22 cellular contexts compared by ENCODE assay signal in genomic region chr22:19841641-19842385, GRCh38. TPM values are rescaled to one million over a fixed set of nuclear protein-coding genes. Genes with fewer than 3 reads are reported as not detected.
DNase-seq lines count a peak whose midpoint lies in the region; ATAC-seq, FAIRE-seq and TF ChIP-seq lines count a peak whose summit lies in the region.
"Had no signal": no experiment of that assay in that cellular context is flagged by ENCODE, and none has a peak within 500 bp of the region (broad histone marks: within the 10 kb centered on the region; RNA-seq: fewer than 3 reads in every experiment).

No MANE protein-coding gene starts in this region.

- peaks cover 4% of the 10 kb centered on the region for H3K36me3 ChIP-seq in OCI-LY7 (ENCODE audit: insufficient read depth, low read length)
- H3K36me3 ChIP-seq in HepG2 (replicated peaks in 1 of 2; ENCODE audit: control insufficient read depth in 1 of 2, insufficient read depth in 2 of 2, low read length in 2 of 2), result no peaks in the 10 kb centered on the region
- H3K36me3 ChIP-seq: neutrophil, upper lobe of left lung had no signal

- H3K27ac Mint-ChIP-seq in activated CD8-positive, alpha-beta memory T cell treated with anti-CD3 and anti-CD28 coated beads, Interleukin-2, amount 10 ng/mL, durations not matched to agents 7 days and 5 days, result no peak overlapping the region
- H3K27ac Mint-ChIP-seq: T-helper 17 cell had no signal

- no peak for TF ChIP-seq POLR2A in HepG2 (IDR thresholded peaks at IDR 0.05; ENCODE audit: insufficient read depth in 1 of 2, low read depth in 2 of 2, low read length in 2 of 2)

- no peak for TF ChIP-seq RAD21 in HepG2 (CRISPR knock-in tag; IDR thresholded peaks at IDR 0.05)

- 77% methylated on average over 5 of the region's 8 CpGs for WGBS in HepG2 (ENCODE audit: low lambda C conversion rate)

- no TSS peak for BruUV-seq in OCI-LY7 (replicated peaks; lab: Mats Ljungman, UMichigan)
- BruUV-seq in HepG2 (replicated peaks; lab: Mats Ljungman, UMichigan), result no TSS peak

- TF ChIP-seq CTCF in OCI-LY7 (conservative IDR thresholded peaks at IDR 0.05; ENCODE audit: low read length) (peak; percentile 63), HepG2 (CRISPR knock-in tag; IDR thresholded peaks at IDR 0.05) (no peak)

- no peak overlapping the region for H2AFZ ChIP-seq in OCI-LY7 (ENCODE audit: low read length)
- H2AFZ ChIP-seq in HepG2 (ENCODE audit: low read length), result no peak overlapping the region

- H3K36me3 Mint-ChIP-seq in activated CD8-positive, alpha-beta memory T cell treated with anti-CD3 and anti-CD28 coated beads, Interleukin-2, amount 10 ng/mL, durations not matched to agents 7 days and 5 days, result peaks cover 1% of the 10 kb centered on the region

- no peak overlapping the region for H3K9ac ChIP-seq in HepG2 (ENCODE audit: insufficient read depth, low read depth, low read length)

- H3K9me3 ChIP-seq in OCI-LY7 (ENCODE audit: low read length), result no peaks in the 10 kb centered on the region
- no peaks in the 10 kb centered on the region for H3K9me3 ChIP-seq in HepG2 (ENCODE audit: low read length)
- H3K9me3 ChIP-seq: neutrophil, SJSA1, upper lobe of left lung had no signal

- H3K4me1 Mint-ChIP-seq in activated CD8-positive, alpha-beta memory T cell treated with anti-CD3 and anti-CD28 coated beads, Interleukin-2, amount 10 ng/mL, durations not matched to agents 7 days and 5 days, result peaks cover 3% of the 10 kb centered on the region

- H3K4me2 ChIP-seq in OCI-LY7 (ENCODE audit: low read length), result peak overlapping the region; percentile 32
- H3K4me2 ChIP-seq in HepG2 (ENCODE audit: low read depth, low read length), result no peak overlapping the region; the same call in 1 of the 2 replicates
- H3K4me2 ChIP-seq: smooth muscle cell had no signal

- POLR2A ChIA-PET in OCI-LY7 (lab: Charles Lee) (interaction anchor here (1.5 kb wide), 1 partner anchor 10 kb away, joined by 7 read pairs; no protein-coding TSS in a partner anchor), HepG2 (lab: Yijun Ruan, JAX) (interaction anchor here (1.6 kb wide), 1 partner anchor 12 kb away, joined by 5 read pairs; the partner anchor contains the start of genes GNB1L and RTL10)

- no peak for ATAC-seq in activated CD8-positive, alpha-beta memory T cell treated with anti-CD3 and anti-CD28 coated beads, Interleukin-2, amount 10 ng/mL, durations not matched to agents 7 days and 5 days
- ATAC-seq in HepG2 (no peak), esophagus mucosa (no peak), GM19467 (IDR thresholded peaks at IDR 0.05; ENCODE audit: unreplicated experiment) (no peak)
- ATAC-seq: T-helper 17 cell had no signal

- H3K27me3 Mint-ChIP-seq in activated CD8-positive, alpha-beta memory T cell treated with anti-CD3 and anti-CD28 coated beads, Interleukin-2, amount 10 ng/mL, durations not matched to agents 7 days and 5 days, result no peaks in the 10 kb centered on the region
- H3K27me3 Mint-ChIP-seq: T-helper 17 cell had no signal

- H3K4me1 ChIP-seq in OCI-LY7 (ENCODE audit: insufficient read depth, low read length, poor library complexity, severe bottlenecking), result peaks cover 45% of the 10 kb centered on the region
- H3K4me1 ChIP-seq in HepG2 (ENCODE audit: insufficient read depth, low read length), result peaks cover 28% of the 10 kb centered on the region

- in situ Hi-C loops in HepG2 (cut with HindIII; ENCODE audit: extremely low pct_ligation_motif_present, low pct_unique_long_range_greater_than_20kb), result no loop called here

- H3K79me2 ChIP-seq in OCI-LY7 (ENCODE audit: insufficient read depth, low read depth, low read length) (no peaks in the 10 kb centered on the region), HepG2 (ENCODE audit: insufficient read depth, low read length) (no peaks in the 10 kb centered on the region)

- H3K27ac ChIP-seq in OCI-LY7 (ENCODE audit: low read depth, low read length, poor library complexity, severe bottlenecking), result peak overlapping the region; percentile 26
- peak overlapping the region; percentile 62 for H3K27ac ChIP-seq in HepG2 (ENCODE audit: extremely low read length, insufficient read depth, low read length)
- H3K27ac ChIP-seq: neutrophil, SJSA1 had no signal

- H3K9me3 Mint-ChIP-seq in activated CD8-positive, alpha-beta memory T cell treated with anti-CD3 and anti-CD28 coated beads, Interleukin-2, amount 10 ng/mL, durations not matched to agents 7 days and 5 days (ENCODE audit: low read depth), result no peaks in the 10 kb centered on the region

- DNase-seq in activated CD8-positive, alpha-beta memory T cell treated with anti-CD3 and anti-CD28 coated beads for 24 hours, result peak; percentile 42
- DNase-seq in activated CD8-positive, alpha-beta memory T cell treated with anti-CD3 and anti-CD28 coated beads, Interleukin-2, amount 10 ng/mL, durations not matched to agents 7 days and 5 days, result no peak
- peak; percentile 74 for DNase-seq in OCI-LY7 (ENCODE audit: low spot score)
- no peak for DNase-seq in HepG2 (ENCODE audit: low spot score)
- DNase-seq in SHP77 treated with DMSO at 0.1 percent for 48 hours (lab: John Stamatoyannopoulos, UW), result no peak
- no peak for DNase-seq in stimulated activated CD4-positive, alpha-beta T cell treated with anti-CD3 and anti-CD28 coated beads, Interleukin-12 subunit alpha, Interleukin-12 subunit beta, amount 100 ng/mL, for 4 hours
- DNase-seq: activated CD4-positive, alpha-beta T cell treated with anti-CD3 and anti-CD28 coated beads, Interleukin-2, amount 50 U/mL, for 1 hour; activated CD8-positive, alpha-beta memory T cell treated with anti-CD3 and anti-CD28 coated beads, Interleukin-2, amount 50 U/mL, for 48 hours; activated effector memory CD4-positive, alpha-beta T cell treated with Interleukin-2 at 50 U/mL for 16 hours; GF-D8; HCEC 1CT; NCI-H1436; NCI-H2171; NCI-H748 treated with DMSO at 0.1 percent for 48 hours; stimulated activated CD4-positive, alpha-beta T cell treated with anti-CD3 and anti-CD28 coated beads, Interleukin-4, amount 100 ng/mL, for 1 hour; T-helper 17 cell had no signal

- H3K4me3 ChIP-seq in OCI-LY7 (ENCODE audit: low read depth, low read length, poor library complexity, severe bottlenecking) (no peak overlapping the region), HepG2 (replicated peaks in 1 of 3; ENCODE audit: insufficient read depth in 1 of 3, low read depth in 2 of 3, low read length in 3 of 3) (no peak overlapping the region)
- H3K4me3 ChIP-seq: SJSA1, smooth muscle cell, upper lobe of left lung had no signal

- CTCF ChIA-PET in activated CD8-positive, alpha-beta memory T cell treated with anti-CD3 and anti-CD28 coated beads, Interleukin-2, amount 10 ng/mL, durations not matched to agents 7 days and 5 days (lab: Charles Lee), result interaction anchor here (1.0 kb wide), 1 partner anchor 9 kb away, joined by 4 read pairs; no protein-coding TSS in a partner anchor
- CTCF ChIA-PET in OCI-LY7 (lab: Charles Lee; ENCODE audit: unreplicated experiment), result interaction anchor here (0.6 to 1.3 kb wide), 4 partner anchors 9 to 70 kb away, joined by 3 to 5 read pairs (median 4); no protein-coding TSS in a partner anchor
- CTCF ChIA-PET in HepG2 (lab: Yijun Ruan, JAX; ENCODE audit: low intra/inter-chr PET ratio, low total read pairs), result no interaction called here

- H3K9me2 ChIP-seq in OCI-LY7 (ENCODE audit: insufficient read depth, low read length), result no peaks in the 10 kb centered on the region

- H3K4me3 Mint-ChIP-seq in activated CD8-positive, alpha-beta memory T cell treated with anti-CD3 and anti-CD28 coated beads, Interleukin-2, amount 10 ng/mL, durations not matched to agents 7 days and 5 days, result no peak overlapping the region
- H3K4me3 Mint-ChIP-seq: T-helper 17 cell had no signal

- no peak for FAIRE-seq in HepG2 (lab: Jason Lieb, UNC)

- intact Hi-C loops in OCI-LY7 (cut with micrococcal nuclease; ENCODE audit: unreplicated experiment) (loop anchor here (5.0 kb wide), 1 partner anchor 70 kb away; no protein-coding TSS in a partner anchor), HepG2 (cut with micrococcal nuclease; ENCODE audit: unreplicated experiment) (loop anchor here (1.0 kb wide), 1 partner anchor 18 kb away; no protein-coding TSS in a partner anchor)

- H4K20me1 ChIP-seq in OCI-LY7 (ENCODE audit: insufficient read depth, low read length), result no peaks in the 10 kb centered on the region
- no peaks in the 10 kb centered on the region for H4K20me1 ChIP-seq in HepG2 (ENCODE audit: insufficient read depth, low read length)

- TF ChIP-seq EP300 in HepG2 (IDR thresholded peaks at IDR 0.05; ENCODE audit: low read depth in 2 of 2, low read length in 2 of 2) (no peak), HepG2 (CRISPR knock-in tag; IDR thresholded peaks at IDR 0.05; ENCODE audit: borderline replicate concordance) (no peak)

- H3K27me3 ChIP-seq in HepG2 (ENCODE audit: control insufficient read depth in 1 of 2, insufficient read depth in 2 of 2, low read length in 2 of 2), result no peaks in the 10 kb centered on the region
- H3K27me3 ChIP-seq: neutrophil, SJSA1, upper lobe of left lung had no signal

RNA-seq across cellular contexts. Expression of gene GNB1L, which starts 12.9 kb away (rescaled TPM):
- 10 to 100 TPM; 13.7 to 14.7 TPM for total RNA-seq in activated CD8-positive, alpha-beta memory T cell treated with anti-CD3 and anti-CD28 coated beads, Interleukin-2, amount 10 ng/mL, durations not matched to agents 7 days and 5 days
- total RNA-seq in OCI-LY7 (2014; rRNA removed; shearing (Covaris generic)), result 21.2 and 26.7 TPM in 2 replicates
- total RNA-seq in OCI-LY7 (2022) (12.9 and 13.1 TPM in 2 replicates), HepG2 (2016; rRNA removed; fragmentation: Illumina TruSeq; extraction: Trizol) (7.4 and 7.7 TPM in 2 replicates), esophagus mucosa (3.9 TPM)
- total RNA-seq in HepG2 (2016; cell fraction: cytosol; rRNA removed; fragmentation: Illumina TruSeq; extraction: Trizol; ENCODE audit: low read depth), result 2.1 and 3.2 TPM in 2 replicates
- 7.8 and 8.7 TPM in 2 replicates for total RNA-seq in HepG2 (2016; cell fraction: insoluble cytoplasmic fraction; rRNA removed; fragmentation: Illumina TruSeq; extraction: Trizol)
- total RNA-seq in HepG2 (2016; cell fraction: membrane; rRNA removed; fragmentation: Illumina TruSeq; extraction: Trizol), result 4.1 and 4.4 TPM in 2 replicates
- 4.8 and 5.3 TPM in 2 replicates for total RNA-seq in HepG2 (2016; cell fraction: nucleus; rRNA removed; fragmentation: Illumina TruSeq; extraction: Trizol)
- 2.1 and 2.5 TPM in 2 replicates for polyA plus RNA-seq in HepG2 (2011; rRNA removed)
- 1.7 and 3.9 TPM in 2 replicates for polyA plus RNA-seq in HepG2 (2011; cell fraction: cytosol; rRNA removed)
- 4.7 and 6.8 TPM in 2 replicates for polyA plus RNA-seq in HepG2 (2011; cell fraction: nucleus; rRNA removed)
- 2.4 and 4.1 TPM in 2 replicates for polyA plus RNA-seq in HepG2 (2012)
- polyA plus RNA-seq in HepG2 (2016; cell fraction: cytosol; fragmentation: Illumina TruSeq; extraction: Trizol; ENCODE audit: low read depth), result 1.7 and 2.3 TPM in 2 replicates
- 5.9 and 6.5 TPM in 2 replicates for polyA plus RNA-seq in HepG2 (2016; cell fraction: insoluble cytoplasmic fraction; fragmentation: Illumina TruSeq; extraction: Trizol; ENCODE audit: low read depth)
- 2.8 and 3.1 TPM in 2 replicates for polyA plus RNA-seq in HepG2 (2016; cell fraction: membrane; fragmentation: Illumina TruSeq; extraction: Trizol; ENCODE audit: low read depth)
- polyA plus RNA-seq in HepG2 (2016; cell fraction: nucleus; fragmentation: Illumina TruSeq; extraction: Trizol; ENCODE audit: insufficient read depth, low read depth), result 4.2 and 7.0 TPM in 2 replicates
- polyA minus RNA-seq in HepG2 (2011; rRNA and poly(A)+ RNA removed; ENCODE audit: low replicate concordance), result 2.4 and 4.9 TPM in 2 replicates
- polyA minus RNA-seq in HepG2 (2011; cell fraction: cytosol; rRNA and poly(A)+ RNA removed), result 1.7 and 2.4 TPM in 2 replicates
- polyA minus RNA-seq in HepG2 (2011; cell fraction: nucleus; rRNA and poly(A)+ RNA removed), result 0.75 and 1.8 TPM in 2 replicates

RNA-seq across cellular contexts. Expression of gene RTL10, which starts 12.9 kb away (rescaled TPM):
- total RNA-seq in activated CD8-positive, alpha-beta memory T cell treated with anti-CD3 and anti-CD28 coated beads, Interleukin-2, amount 10 ng/mL, durations not matched to agents 7 days and 5 days, result 10 to 100 TPM; 12.8 to 15.9 TPM
- total RNA-seq in OCI-LY7 (2014; rRNA removed; shearing (Covaris generic)), result 25.5 and 28.2 TPM in 2 replicates
- total RNA-seq in OCI-LY7 (2022), result 26.1 and 26.2 TPM in 2 replicates
- total RNA-seq in HepG2 (2016; rRNA removed; fragmentation: Illumina TruSeq; extraction: Trizol), result 14.1 and 17.6 TPM in 2 replicates
- total RNA-seq in HepG2 (2016; cell fraction: cytosol; rRNA removed; fragmentation: Illumina TruSeq; extraction: Trizol; ENCODE audit: low read depth), result 2.4 and 2.6 TPM in 2 replicates
- total RNA-seq in HepG2 (2016; cell fraction: insoluble cytoplasmic fraction; rRNA removed; fragmentation: Illumina TruSeq; extraction: Trizol), result 10.3 and 13.8 TPM in 2 replicates
- total RNA-seq in HepG2 (2016; cell fraction: membrane; rRNA removed; fragmentation: Illumina TruSeq; extraction: Trizol), result 6.4 and 6.7 TPM in 2 replicates
- total RNA-seq in HepG2 (2016; cell fraction: nucleus; rRNA removed; fragmentation: Illumina TruSeq; extraction: Trizol), result 15.1 and 15.3 TPM in 2 replicates
- polyA plus RNA-seq in HepG2 (2011; rRNA removed), result 15.8 and 18.2 TPM in 2 replicates
- polyA plus RNA-seq in HepG2 (2011; cell fraction: cytosol; rRNA removed), result 8.3 and 9.5 TPM in 2 replicates
- 47.3 and 53.1 TPM in 2 replicates for polyA plus RNA-seq in HepG2 (2011; cell fraction: nucleus; rRNA removed)
- 11.3 and 11.9 TPM in 2 replicates for polyA plus RNA-seq in HepG2 (2012)
- polyA plus RNA-seq in HepG2 (2016; cell fraction: cytosol; fragmentation: Illumina TruSeq; extraction: Trizol; ENCODE audit: low read depth), result 1.3 and 1.5 TPM in 2 replicates
- 8.2 and 12.3 TPM in 2 replicates for polyA plus RNA-seq in HepG2 (2016; cell fraction: insoluble cytoplasmic fraction; fragmentation: Illumina TruSeq; extraction: Trizol; ENCODE audit: low read depth)
- 2.5 and 3.1 TPM in 2 replicates for polyA plus RNA-seq in HepG2 (2016; cell fraction: membrane; fragmentation: Illumina TruSeq; extraction: Trizol; ENCODE audit: low read depth)
- polyA plus RNA-seq in HepG2 (2016; cell fraction: nucleus; fragmentation: Illumina TruSeq; extraction: Trizol; ENCODE audit: insufficient read depth, low read depth), result 23.5 and 25.4 TPM in 2 replicates
- 46.0 and 112 TPM in 2 replicates for polyA minus RNA-seq in HepG2 (2011; rRNA and poly(A)+ RNA removed; ENCODE audit: low replicate concordance)
- 8.4 and 10.0 TPM in 2 replicates for polyA minus RNA-seq in HepG2 (2011; cell fraction: cytosol; rRNA and poly(A)+ RNA removed)
- 21.9 and 23.7 TPM in 2 replicates for polyA minus RNA-seq in HepG2 (2011; cell fraction: nucleus; rRNA and poly(A)+ RNA removed)
- total RNA-seq in esophagus mucosa, result 14.0 TPM

Comparison
In these comparisons a context has a peak if more than half of its experiments do, and no peak if none do; other contexts are left out.
1. DNase-seq: peak in activated CD8-positive, alpha-beta memory T cell treated with anti-CD3 and anti-CD28 coated beads for 24 hours (single experiment) and OCI-LY7 (single experiment); none in activated CD8-positive, alpha-beta memory T cell treated with anti-CD3 and anti-CD28 coated beads, Interleukin-2, amount 10 ng/mL, durations not matched to agents 7 days and 5 days (single experiment), HepG2 (single experiment), SHP77 treated with DMSO at 0.1 percent for 48 hours (single experiment) and stimulated activated CD4-positive, alpha-beta T cell treated with anti-CD3 and anti-CD28 coated beads, Interleukin-12 subunit alpha, Interleukin-12 subunit beta, amount 100 ng/mL, for 4 hours (single experiment).